In genomic region chr1:2160691-2161320, GRCh38 we compare ENCODE assay signal across 17 cellular contexts. TPM values are rescaled to one million over a fixed set of nuclear protein-coding genes. Genes with fewer than 3 reads are reported as not detected.
A peak's percentile ranks its signal among the peaks of the same experiment; 100 is the strongest.
DNase-seq lines count a peak whose midpoint lies in the region; ATAC-seq and TF ChIP-seq lines count a peak whose summit lies in the region.
"Had no signal": no experiment of that assay in that cellular context is flagged by ENCODE, and none has a peak within 500 bp of the region (broad histone marks: within the 10 kb centered on the region; RNA-seq: fewer than 3 reads in every experiment).

No MANE protein-coding gene starts in this region.

- H3K4me1 Mint-ChIP-seq in stimulated activated naive CD8-positive, alpha-beta T cell treated with anti-CD3 and anti-CD28 coated beads, Interleukin-15, amount 100 ng/mL, for 72 hours, result peaks cover 33% of the 10 kb centered on the region
- peaks cover 9 to 13% of the 10 kb centered on the region in 2 donors for H3K4me1 Mint-ChIP-seq in effector memory CD8-positive, alpha-beta T cell (ENCODE audit: low read depth in 2 of 2)
- peaks cover 6 to 16% of the 10 kb centered on the region in 2 donors for H3K4me1 Mint-ChIP-seq in natural killer cell

- ATAC-seq in stimulated activated naive CD8-positive, alpha-beta T cell treated with anti-CD3 and anti-CD28 coated beads, Interleukin-15, amount 100 ng/mL, for 72 hours, result peak; percentile 35
- ATAC-seq in stimulated activated naive CD8-positive, alpha-beta T cell treated with anti-CD3 and anti-CD28 coated beads, Interleukin-15, Interleukin-2, amounts not matched to agents 100 U/mL and 50 U/mL, for 24 hours, result no peak
- peak; percentile 83 for ATAC-seq in effector memory CD8-positive, alpha-beta T cell (replicated peaks)
- ATAC-seq in natural killer cell (peak; percentile 39 to 75 (median 57)), HG02973 (IDR thresholded peaks at IDR 0.05; ENCODE audit: unreplicated experiment) (no peak), GM18517 (IDR thresholded peaks at IDR 0.05; ENCODE audit: unreplicated experiment) (no peak)

- no peak for DNase-seq in stimulated activated naive CD8-positive, alpha-beta T cell treated with anti-CD3 and anti-CD28 coated beads, Interleukin-15, amount 100 ng/mL, for 72 hours
- DNase-seq in stimulated activated naive CD8-positive, alpha-beta T cell treated with anti-CD3 and anti-CD28 coated beads, Interleukin-15, Interleukin-2, amounts not matched to agents 100 U/mL and 50 U/mL, for 24 hours, result no peak
- peak in 1 of 3 experiments; percentile 8 for DNase-seq in effector memory CD8-positive, alpha-beta T cell
- DNase-seq in natural killer cell (no peak), islet precursor cell (no peak), AML-193 (lab: John Stamatoyannopoulos, UW) (no peak)
- DNase-seq: ACHN; CD8-positive, alpha-beta memory T cell; H7; NCI-H1105 treated with DMSO at 0.1 percent for 48 hours; NCI-H446 treated with DMSO at 0.1 percent for 48 hours; NCI-H774; PC-9; SK-N-SH had no signal

- H3K4me3 Mint-ChIP-seq in stimulated activated naive CD8-positive, alpha-beta T cell treated with anti-CD3 and anti-CD28 coated beads, Interleukin-15, amount 100 ng/mL, for 72 hours, result no peak overlapping the region
- peak overlapping the region in 1 of 2 donors; percentile 23 for H3K4me3 Mint-ChIP-seq in effector memory CD8-positive, alpha-beta T cell
- no peak overlapping the region for H3K4me3 Mint-ChIP-seq in natural killer cell

- no peak for TF ChIP-seq CTCF in natural killer cell (IDR thresholded peaks at IDR 0.05)

- H3K36me3 Mint-ChIP-seq in effector memory CD8-positive, alpha-beta T cell (ENCODE audit: insufficient read depth), result peaks cover 19% of the 10 kb centered on the region
- no peaks in the 10 kb centered on the region for H3K36me3 Mint-ChIP-seq in natural killer cell

- peak overlapping the region in 1 of 2 donors; percentile 60 for H3K27ac Mint-ChIP-seq in stimulated activated naive CD8-positive, alpha-beta T cell treated with anti-CD3 and anti-CD28 coated beads, Interleukin-15, amount 100 ng/mL, for 72 hours
- H3K27ac Mint-ChIP-seq in effector memory CD8-positive, alpha-beta T cell, result peak overlapping the region; percentile 61 to 65
- peak overlapping the region in 1 of 2 donors; percentile 65 for H3K27ac Mint-ChIP-seq in natural killer cell
- H3K27ac Mint-ChIP-seq: IgD-negative memory B cell had no signal

- no peaks in the 10 kb centered on the region for H3K27me3 Mint-ChIP-seq in stimulated activated naive CD8-positive, alpha-beta T cell treated with anti-CD3 and anti-CD28 coated beads, Interleukin-15, amount 100 ng/mL, for 72 hours
- no peaks in the 10 kb centered on the region for H3K27me3 Mint-ChIP-seq in effector memory CD8-positive, alpha-beta T cell
- H3K27me3 Mint-ChIP-seq in natural killer cell (ENCODE audit: low read depth in 2 of 2), result no peaks in the 10 kb centered on the region
- H3K27me3 Mint-ChIP-seq: CD8-positive, alpha-beta memory T cell; IgD-negative memory B cell had no signal

- intact Hi-C loops in natural killer cell (cut with micrococcal nuclease), result no loop called here

- no peaks in the 10 kb centered on the region for H3K9me3 Mint-ChIP-seq in stimulated activated naive CD8-positive, alpha-beta T cell treated with anti-CD3 and anti-CD28 coated beads, Interleukin-15, amount 100 ng/mL, for 72 hours
- H3K9me3 Mint-ChIP-seq in effector memory CD8-positive, alpha-beta T cell, result no peaks in the 10 kb centered on the region
- no peaks in the 10 kb centered on the region for H3K9me3 Mint-ChIP-seq in natural killer cell
- H3K9me3 Mint-ChIP-seq: CD8-positive, alpha-beta memory T cell; IgD-negative memory B cell had no signal

RNA-seq across cellular contexts. Expression of gene FAAP20, which starts 33.8 kb away (rescaled TPM):
- total RNA-seq in natural killer cell, result 10 to 100 TPM; 40.3 to 53.0 (median 43.3) TPM

Comparison
In these comparisons a context has a peak if more than half of its experiments do, and no peak if none do; other contexts are left out.
1. ATAC-seq: peak in stimulated activated naive CD8-positive, alpha-beta T cell treated with anti-CD3 and anti-CD28 coated beads, Interleukin-15, amount 100 ng/mL, for 72 hours (single experiment), effector memory CD8-positive, alpha-beta T cell (single experiment) and natural killer cell (3 of 3); none in stimulated activated naive CD8-positive, alpha-beta T cell treated with anti-CD3 and anti-CD28 coated beads, Interleukin-15, Interleukin-2, amounts not matched to agents 100 U/mL and 50 U/mL, for 24 hours (single experiment), HG02973 (single experiment) and GM18517 (single experiment).